Comparison of ENCODE assay signal across 9 cellular contexts in genomic region chr10:26781797-26782196, GRCh38.
A peak's percentile ranks its signal among the peaks of the same experiment; 100 is the strongest.
DNase-seq lines count a peak whose midpoint lies in the region; ATAC-seq and TF ChIP-seq lines count a peak whose summit lies in the region.
"Had no signal": no experiment of that assay in that cellular context is flagged by ENCODE, and none has a peak within 500 bp of the region (broad histone marks: within the 10 kb centered on the region; RNA-seq: fewer than 3 reads in every experiment).

No MANE protein-coding gene starts in this region.

- ATAC-seq in HG02885 (IDR thresholded peaks at IDR 0.05; ENCODE audit: poor library complexity, unreplicated experiment) (peak; percentile 22), naive B cell (ENCODE audit: low read depth in 2 of 2) (peak; percentile 2)

- no peaks in the 10 kb centered on the region for H3K9me3 Mint-ChIP-seq in activated naive CD8-positive, alpha-beta T cell treated with anti-CD3 and anti-CD28 coated beads for 36 hours
- no peaks in the 10 kb centered on the region for H3K9me3 Mint-ChIP-seq in naive B cell

- 88 to 99% (median 95%) methylated on average over 2 of the region's 2 CpGs for WGBS in adrenal gland, 4 donors

- peaks cover 6 to 21% of the 10 kb centered on the region in 2 donors for H3K4me1 ChIP-seq in adrenal gland (replicated peaks in 1 of 2)

- H3K4me1 Mint-ChIP-seq in activated naive CD8-positive, alpha-beta T cell treated with anti-CD3 and anti-CD28 coated beads for 36 hours = peaks cover 55% of the 10 kb centered on the region
- peaks cover 84 to 89% (median 89%) of the 10 kb centered on the region in 3 donors for H3K4me1 Mint-ChIP-seq in naive B cell

- H3K27me3 ChIP-seq in adrenal gland = no peaks in the 10 kb centered on the region
- H3K27me3 ChIP-seq: Peyer's patch had no signal

- no peaks in the 10 kb centered on the region for H3K36me3 ChIP-seq in adrenal gland (replicated peaks in 1 of 2)
- H3K36me3 ChIP-seq: Peyer's patch had no signal

- no peaks in the 10 kb centered on the region for H3K9me3 ChIP-seq in adrenal gland (replicated peaks in 1 of 3)
- H3K9me3 ChIP-seq: Peyer's patch had no signal

- no peak overlapping the region for H3K4me3 Mint-ChIP-seq in activated naive CD8-positive, alpha-beta T cell treated with anti-CD3 and anti-CD28 coated beads for 36 hours
- peak overlapping the region in 6 of 8 donors; percentile 54 to 86 (median 60) for H3K4me3 Mint-ChIP-seq in naive B cell

- H3K27ac Mint-ChIP-seq in activated naive CD8-positive, alpha-beta T cell treated with anti-CD3 and anti-CD28 coated beads for 36 hours = peak overlapping the region; percentile 83
- H3K27ac Mint-ChIP-seq in naive B cell = peak overlapping the region; percentile 23 to 93 (median 78)

- peak overlapping the region in 1 of 5 donors; percentile 49 for H3K27ac ChIP-seq in adrenal gland

- H3K36me3 Mint-ChIP-seq in activated naive CD8-positive, alpha-beta T cell treated with anti-CD3 and anti-CD28 coated beads for 36 hours = peaks cover 15% of the 10 kb centered on the region
- H3K36me3 Mint-ChIP-seq in naive B cell = peaks cover 0 to 5% of the 10 kb centered on the region in 2 donors

- intact Hi-C loops in adrenal gland (cut with DNase I) = loop anchor here in 1 of 2 donors (10.0 kb wide), 1 partner anchor 73 kb away; no protein-coding TSS in a partner anchor

- H3K4me3 ChIP-seq in adrenal gland = no peak overlapping the region
- H3K4me3 ChIP-seq: Peyer's patch had no signal

- peak; percentile 80 for DNase-seq in ELR (ENCODE audit: low read depth)
- DNase-seq in activated naive CD8-positive, alpha-beta T cell treated with anti-CD3 and anti-CD28 coated beads for 36 hours = peak; percentile 14
- no peak for DNase-seq in naive B cell
- no peak for DNase-seq in D341Med (ENCODE audit: low spot score)
- DNase-seq in adrenal gland = no peak
- no peak for DNase-seq in NCI-H226
- DNase-seq in SKM-1 (lab: John Stamatoyannopoulos, UW; ENCODE audit: unreplicated experiment) = no peak

- TF ChIP-seq CTCF in adrenal gland (IDR thresholded peaks at IDR 0.05) = no peak

- no peak for TF ChIP-seq POLR2A in adrenal gland (IDR thresholded peaks at IDR 0.05)

- no peaks in the 10 kb centered on the region for H3K27me3 Mint-ChIP-seq in activated naive CD8-positive, alpha-beta T cell treated with anti-CD3 and anti-CD28 coated beads for 36 hours
- no peaks in the 10 kb centered on the region for H3K27me3 Mint-ChIP-seq in naive B cell

Comparison
In these comparisons a context has a peak if more than half of its experiments do, and no peak if none do; other contexts are left out.
1. DNase-seq: peak in ELR (single experiment) and activated naive CD8-positive, alpha-beta T cell treated with anti-CD3 and anti-CD28 coated beads for 36 hours (single experiment); none in naive B cell (single experiment), D341Med (single experiment), adrenal gland (0 of 7), NCI-H226 (single experiment) and SKM-1 (single experiment).